8 cellular contexts compared by ENCODE assay signal in the genomic region with DNA sequence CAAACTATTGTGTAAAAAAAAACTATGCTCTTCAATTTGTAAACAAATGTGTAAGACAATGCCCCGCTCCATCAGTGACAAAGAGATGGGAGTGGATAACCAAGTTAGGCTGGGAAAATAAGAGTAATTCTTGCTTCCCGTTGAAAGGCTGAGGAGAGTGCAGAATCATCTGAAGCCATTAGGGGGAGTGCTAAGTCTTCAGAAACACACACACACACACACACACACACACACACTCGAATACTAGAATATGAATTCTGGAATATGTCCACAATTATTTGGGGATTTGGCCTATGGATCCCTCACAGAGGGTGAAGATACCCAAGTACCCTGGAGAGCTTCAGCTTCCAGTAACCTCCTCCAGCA. TPM values are rescaled to one million over a fixed set of nuclear protein-coding genes. Genes with fewer than 3 reads are reported as not detected.
A peak's percentile ranks its signal among the peaks of the same experiment; 100 is the strongest.
DNase-seq lines count a peak whose midpoint lies in the region; ATAC-seq and TF ChIP-seq lines count a peak whose summit lies in the region.

No MANE protein-coding gene starts in this region.

- DNase-seq in GM12864 (ENCODE audit: low read depth) = peak; percentile 37
- peak; percentile 50 for DNase-seq in KG1 (lab: John Stamatoyannopoulos, UW)
- DNase-seq in RPMI7951 (ENCODE audit: low read depth) = peak; percentile 85
- DNase-seq in epithelial cell of prostate (ENCODE audit: low read depth, low spot score) = peak; percentile 64
- DNase-seq in non-pigmented ciliary epithelial cell (ENCODE audit: low read depth) = peak; percentile 89
- no peak for DNase-seq in GM19238 (ENCODE audit: insufficient read length, low spot score)

- ATAC-seq in HG02678 (IDR thresholded peaks at IDR 0.05; ENCODE audit: unreplicated experiment) = no peak

- TF ChIP-seq CTCF in GM12864 (IDR thresholded peaks at IDR 0.05; ENCODE audit: low read depth, low read length, missing control alignments) = peak; percentile 67

- no peaks in the 10 kb centered on the region for H3K36me3 ChIP-seq in ACC112 (ENCODE audit: insufficient read depth, low read length)

- H3K27ac ChIP-seq in ACC112 (ENCODE audit: low read depth, low read length) = no peak overlapping the region
- no peak overlapping the region for H3K27ac ChIP-seq in epithelial cell of prostate

- peaks cover 49% of the 10 kb centered on the region for H3K27me3 ChIP-seq in ACC112 (ENCODE audit: insufficient read depth, low read length)

- no peak overlapping the region for H2AFZ ChIP-seq in ACC112 (ENCODE audit: low read length, unreplicated experiment)

- no peaks in the 10 kb centered on the region for H3K79me2 ChIP-seq in ACC112 (ENCODE audit: control insufficient read depth, insufficient read depth, low read length, unreplicated experiment)

- H3K4me1 ChIP-seq in ACC112 (ENCODE audit: control insufficient read depth, insufficient read depth, low read length, unreplicated experiment) = peaks cover 9% of the 10 kb centered on the region

- H3K4me3 ChIP-seq in ACC112 (ENCODE audit: low read depth, low read length) (peak overlapping the region; percentile 21; the same call in 1 of the 2 replicates), GM12864 (ENCODE audit: low read depth, low read length) (no peak overlapping the region)

RNA-seq across cellular contexts. Expression of gene ROBO3, which starts 27.8 kb away (rescaled TPM):
- 20.3 and 21.7 TPM in 2 replicates for total RNA-seq in RPMI7951 (2014; rRNA removed; shearing (Covaris generic))

RNA-seq across cellular contexts. Expression of gene MSANTD2, which starts 37.3 kb away (rescaled TPM):
- 9.3 and 15.0 TPM in 2 replicates for total RNA-seq in RPMI7951 (2014; rRNA removed; shearing (Covaris generic))
